Comparison of ENCODE assay signal across 13 cellular contexts in the genomic region with DNA sequence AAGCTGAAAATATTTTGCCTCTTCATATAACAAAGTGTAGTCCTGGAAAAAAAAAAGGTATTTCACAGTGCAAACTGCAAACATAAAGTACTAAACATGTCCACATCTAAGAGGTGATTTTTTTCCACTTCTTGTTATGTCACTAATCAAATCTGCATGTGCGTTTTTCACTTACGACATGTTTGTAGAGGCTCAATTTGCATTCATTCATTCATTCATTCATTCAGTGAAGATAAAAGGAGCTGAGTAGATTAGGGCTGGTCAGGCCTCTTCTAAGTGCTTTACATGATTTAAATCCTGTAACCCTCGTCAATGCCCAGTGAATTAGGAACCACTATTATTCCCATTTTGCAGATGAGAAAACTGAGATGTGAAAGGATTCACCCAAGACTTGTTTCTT.
A peak's percentile ranks its signal among the peaks of the same experiment; 100 is the strongest.
DNase-seq lines count a peak whose midpoint lies in the region; TF ChIP-seq lines count a peak whose summit lies in the region.
"Had no signal": no experiment of that assay in that cellular context is flagged by ENCODE, and none has a peak within 500 bp of the region (broad histone marks: within the 10 kb centered on the region; RNA-seq: fewer than 3 reads in every experiment).

No MANE protein-coding gene starts in this region.

- H3K27me3 Mint-ChIP-seq in MCF 10A (ENCODE audit: insufficient read depth, unreplicated experiment) = no peaks in the 10 kb centered on the region

- no peak for TF ChIP-seq CTCF in MCF 10A (IDR thresholded peaks at IDR 0.05; ENCODE audit: unreplicated experiment)
- TF ChIP-seq CTCF in breast epithelium (IDR thresholded peaks at IDR 0.05) = no peak
- no peak for TF ChIP-seq CTCF in RWPE1 (conservative IDR thresholded peaks at IDR 0.05; ENCODE audit: low read depth)
- no peak for TF ChIP-seq CTCF in dorsolateral prefrontal cortex (IDR thresholded peaks at IDR 0.05 in 54 of 56, conservative IDR thresholded peaks at IDR 0.05 in 2 of 56; ENCODE audit: low read depth in 1 of 56, partially characterized antibody in 56 of 56)
- no peak for TF ChIP-seq CTCF in smooth muscle cell (IDR thresholded peaks at IDR 0.05; ENCODE audit: borderline replicate concordance, insufficient read depth, poor library complexity, severe bottlenecking)

- no peaks in the 10 kb centered on the region for H4K20me1 ChIP-seq in smooth muscle cell (ENCODE audit: low read depth)

- H3K27me3 ChIP-seq in breast epithelium (no peaks in the 10 kb centered on the region), dorsolateral prefrontal cortex (no peaks in the 10 kb centered on the region), smooth muscle cell (ENCODE audit: low read depth) (no peaks in the 10 kb centered on the region)
- H3K27me3 ChIP-seq: MG63 had no signal

- in situ Hi-C loops in G401 (cut with HindIII; ENCODE audit: low sequenced_read_pairs) = no loop called here

- H3K4me2 ChIP-seq in smooth muscle cell = no peak overlapping the region

- H3K36me3 ChIP-seq in breast epithelium = no peaks in the 10 kb centered on the region
- no peaks in the 10 kb centered on the region for H3K36me3 ChIP-seq in smooth muscle cell (ENCODE audit: low read depth)

- no peak for TF ChIP-seq POLR2A in breast epithelium (IDR thresholded peaks at IDR 0.05)

- 98% methylated on average over 3 of the region's 3 CpGs for WGBS in smooth muscle cell (ENCODE audit: low lambda C conversion rate)

- no TSS peak for BruUV-seq in MCF 10A (replicated peaks; lab: Mats Ljungman, UMichigan)

- H3K4me1 Mint-ChIP-seq in MCF 10A (ENCODE audit: insufficient read depth, unreplicated experiment) = peaks cover 41% of the 10 kb centered on the region

- H3K36me3 Mint-ChIP-seq in MCF 10A (ENCODE audit: insufficient read depth, unreplicated experiment) = peaks cover 83% of the 10 kb centered on the region

- H3K9me3 Mint-ChIP-seq in MCF 10A (ENCODE audit: unreplicated experiment) = no peaks in the 10 kb centered on the region

- peak overlapping the region; percentile 31 for H3K9ac ChIP-seq in smooth muscle cell (ENCODE audit: low read depth)

- POLR2A ChIA-PET in MCF 10A (lab: Yijun Ruan, JAX) = interaction anchor here (0.7 to 5.0 kb wide), 9 partner anchors 9 to 89 kb away, joined by 3 to 40 read pairs (median 12); a partner anchor contains a TSS
- POLR2A ChIA-PET in RWPE1 (lab: Yijun Ruan, JAX; ENCODE audit: low non-redundant PET) = no interaction called here

- no peak overlapping the region for H2AFZ ChIP-seq in smooth muscle cell (ENCODE audit: low read depth)

- H3K9me3 ChIP-seq in breast epithelium (no peaks in the 10 kb centered on the region), smooth muscle cell (replicated peaks; ENCODE audit: low read depth) (no peaks in the 10 kb centered on the region)
- H3K9me3 ChIP-seq: MG63 had no signal

- no peak overlapping the region for H3K4me3 Mint-ChIP-seq in MCF 10A (ENCODE audit: unreplicated experiment)

- no peak for DNase-seq in MCF 10A (ENCODE audit: unreplicated experiment)
- no peak for DNase-seq in breast epithelium (ENCODE audit: low spot score in 2 of 2)
- no peak for DNase-seq in RWPE1 (ENCODE audit: low spot score)
- DNase-seq in dorsolateral prefrontal cortex = no peak
- no peak for DNase-seq in smooth muscle cell (lab: John Stamatoyannopoulos, UW; ENCODE audit: unreplicated experiment)
- DNase-seq in G401 (ENCODE audit: low spot score) = no peak
- no peak for DNase-seq in A172 (ENCODE audit: low spot score)
- no peak for DNase-seq in NCI-H524 (lab: John Stamatoyannopoulos, UW)
- DNase-seq: 8988T, Calu3, MG63, NCI-H446 treated with DMSO at 0.1 percent for 48 hours, PC-3 had no signal

- H3K27ac ChIP-seq in breast epithelium (no peak overlapping the region), RWPE1 (peak overlapping the region; percentile 69), dorsolateral prefrontal cortex (peak overlapping the region in 30 of 59 donors; percentile 13 to 86 (median 68)), smooth muscle cell (ENCODE audit: low read depth) (no peak overlapping the region)

- intact Hi-C loops in MCF 10A (cut with micrococcal nuclease) = loop anchor here (5.0 kb wide), 1 partner anchor 87 kb away; a partner anchor contains a TSS
- intact Hi-C loops in breast epithelium (cut with DNase I; ENCODE audit: low total_unique reads) = no loop called here
- intact Hi-C loops in dorsolateral prefrontal cortex (cut with DNase I) = loop anchor here in 1 of 2 donors (2.0 to 5.0 kb wide), 2 partner anchors 89 to 197 kb away; a partner anchor contains a TSS

- H3K4me3 ChIP-seq in breast epithelium = no peak overlapping the region
- no peak overlapping the region for H3K4me3 ChIP-seq in dorsolateral prefrontal cortex
- no peak overlapping the region for H3K4me3 ChIP-seq in smooth muscle cell
- H3K4me3 ChIP-seq: MG63 had no signal

- no peaks in the 10 kb centered on the region for H3F3A ChIP-seq in smooth muscle cell (ENCODE audit: low read depth)

- CTCF ChIA-PET in MCF 10A (lab: Yijun Ruan, JAX) = interaction anchor here (0.6 to 2.0 kb wide), 7 partner anchors 9 to 159 kb away, joined by 3 to 13 read pairs (median 4); no protein-coding TSS in a partner anchor
- CTCF ChIA-PET in RWPE1 (lab: Yijun Ruan, JAX) = no interaction called here

- H3K79me2 ChIP-seq in smooth muscle cell (ENCODE audit: low read depth) = no peaks in the 10 kb centered on the region

- H3K4me1 ChIP-seq in breast epithelium = no peaks in the 10 kb centered on the region
- no peaks in the 10 kb centered on the region for H3K4me1 ChIP-seq in smooth muscle cell (ENCODE audit: low read depth)

- H3K27ac Mint-ChIP-seq in MCF 10A (ENCODE audit: low read depth, unreplicated experiment) = peak overlapping the region; percentile 89

Comparison
In these comparisons a context has a peak if more than half of its experiments do, and no peak if none do; other contexts are left out.
1. H3K27ac ChIP-seq: peak in RWPE1 (single experiment) and dorsolateral prefrontal cortex (30 of 59); none in breast epithelium (0 of 2) and smooth muscle cell (single experiment).